Comparison of ENCODE assay signal across 9 cellular contexts in the genomic region with DNA sequence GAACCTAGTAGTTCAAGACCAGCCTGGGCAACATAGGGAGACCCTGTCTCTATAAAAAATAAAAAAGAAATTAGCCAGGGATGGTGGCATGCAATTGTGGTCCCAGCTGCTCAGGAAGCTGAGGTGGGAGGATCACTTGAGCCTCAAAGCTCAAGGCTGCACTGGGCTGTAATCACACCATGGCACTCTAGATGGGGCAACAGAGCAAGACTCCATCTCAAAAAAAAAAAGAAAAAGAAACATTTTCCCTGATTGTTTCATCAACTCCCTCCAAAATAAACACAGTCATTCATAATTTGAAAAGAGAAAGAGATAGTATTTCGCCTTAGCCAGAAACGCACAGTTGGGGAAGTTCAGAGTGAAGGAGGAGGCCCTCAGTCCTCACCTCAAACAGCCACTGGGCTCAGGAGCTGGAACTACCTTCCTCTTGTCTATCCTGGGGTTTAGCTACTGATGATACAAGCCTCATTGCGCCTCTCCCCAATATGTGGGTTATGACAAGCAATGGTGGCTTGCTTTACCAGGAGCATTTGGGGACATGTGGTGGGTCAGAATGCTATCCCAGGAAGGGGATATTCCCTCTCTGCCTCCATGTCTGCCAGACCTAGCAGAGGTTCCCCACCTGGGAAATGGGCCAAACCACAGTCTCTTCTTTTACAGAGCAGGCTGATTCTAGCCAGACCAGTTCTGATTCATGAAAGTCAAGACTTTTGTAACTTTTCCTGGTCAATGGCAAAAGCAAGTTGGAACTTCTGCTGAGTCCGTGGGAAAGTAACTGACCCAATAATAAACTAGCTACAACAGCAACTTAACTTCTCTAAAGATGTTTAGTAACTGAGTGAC. TPM values are rescaled to one million over a fixed set of nuclear protein-coding genes. Genes with fewer than 3 reads are reported as not detected.
A peak's percentile ranks its signal among the peaks of the same experiment; 100 is the strongest.
DNase-seq lines count a peak whose midpoint lies in the region; ATAC-seq and TF ChIP-seq lines count a peak whose summit lies in the region.
"Had no signal": no experiment of that assay in that cellular context is flagged by ENCODE, and none has a peak within 500 bp of the region (broad histone marks: within the 10 kb centered on the region; RNA-seq: fewer than 3 reads in every experiment).

No MANE protein-coding gene starts in this region.

- H3K4me3 Mint-ChIP-seq in HFFc6, result no peak overlapping the region
- H3K4me3 Mint-ChIP-seq in WTC11, result no peak overlapping the region

- H3K36me3 Mint-ChIP-seq in HFFc6 (ENCODE audit: low read depth), result no peaks in the 10 kb centered on the region
- peaks cover 3% of the 10 kb centered on the region; the same call in 1 of the 2 replicates for H3K36me3 Mint-ChIP-seq in WTC11

- H3K4me1 Mint-ChIP-seq in HFFc6 (ENCODE audit: low read depth), result peaks cover 16% of the 10 kb centered on the region
- peaks cover 26% of the 10 kb centered on the region for H3K4me1 Mint-ChIP-seq in WTC11

- H3K27me3 ChIP-seq in right atrium auricular region, result no peaks in the 10 kb centered on the region
- H3K27me3 ChIP-seq in stomach, result no peaks in the 10 kb centered on the region

- CTCF ChIA-PET in WTC11 (lab: Charles Lee), result interaction anchor here (0.6 to 1.3 kb wide), 3 partner anchors 30 to 134 kb away, joined by 3 read pairs; no protein-coding TSS in a partner anchor

- POLR2A ChIA-PET in WTC11 (lab: Charles Lee), result no interaction called here

- H3K27me3 Mint-ChIP-seq in HFFc6 (ENCODE audit: insufficient read depth), result peaks cover 26% of the 10 kb centered on the region
- H3K27me3 Mint-ChIP-seq in WTC11 (ENCODE audit: low read depth), result no peaks in the 10 kb centered on the region; the same call in 1 of the 2 replicates

- 40 to 50% (median 43%) methylated on average over 4 of the region's 4 CpGs for WGBS in stomach, 5 donors

- no peak for TF ChIP-seq POLR2A in stomach (IDR thresholded peaks at IDR 0.05)

- H3K27ac Mint-ChIP-seq in HFFc6 (no peak overlapping the region), WTC11 (no peak overlapping the region; the same call in 1 of the 2 replicates)

- intact Hi-C loops in stomach (cut with DNase I; ENCODE audit: low total_unique reads), result no loop called here

- no peak for ATAC-seq in WTC11
- no peak for ATAC-seq in GM19452 (IDR thresholded peaks at IDR 0.05; ENCODE audit: unreplicated experiment)
- ATAC-seq in GM19467 (IDR thresholded peaks at IDR 0.05; ENCODE audit: unreplicated experiment), result no peak

- TF ChIP-seq EP300 in stomach (IDR thresholded peaks at IDR 0.05), result no peak

- H3K9me3 Mint-ChIP-seq in HFFc6 (0 out of 2 replicates have a peak, but pooled peaks cover 3% of the 10 kb centered on the region), WTC11 (peaks cover 17% of the 10 kb centered on the region)

- H3K9me3 ChIP-seq in right atrium auricular region, result no peaks in the 10 kb centered on the region
- H3K9me3 ChIP-seq in stomach, result no peaks in the 10 kb centered on the region

- TF ChIP-seq CTCF in HFFc6 (IDR thresholded peaks at IDR 0.05), result peak; percentile 33
- no peak for TF ChIP-seq CTCF in WTC11 (IDR thresholded peaks at IDR 0.05)
- TF ChIP-seq CTCF in right atrium auricular region (IDR thresholded peaks at IDR 0.05), result no peak
- peak in 1 of 7 experiments; percentile 26 for TF ChIP-seq CTCF in stomach (IDR thresholded peaks at IDR 0.05)

- DNase-seq in HFFc6 (peak; percentile 43), WTC11 (ENCODE audit: low spot score) (no peak), right atrium auricular region (ENCODE audit: low spot score) (peak; percentile 66), stomach (peak; percentile 45), GOT3 (lab: John Stamatoyannopoulos, UW) (no peak), NCI-H510A treated with DMSO at 0.1 percent for 48 hours (lab: John Stamatoyannopoulos, UW) (no peak)
- DNase-seq: NCI-H774 had no signal

- peaks cover 0 to 18% of the 10 kb centered on the region in 2 donors for H3K4me1 ChIP-seq in right atrium auricular region
- peaks cover 18 to 44% (median 25%) of the 10 kb centered on the region in 4 donors for H3K4me1 ChIP-seq in stomach

- H3K27ac ChIP-seq in right atrium auricular region (peak overlapping the region; percentile 14 to 50), stomach (peak overlapping the region in 4 of 5 donors; percentile 33 to 64 (median 60))

- H3K36me3 ChIP-seq in right atrium auricular region (no peaks in the 10 kb centered on the region), stomach (peaks cover 0 to 5% (median 0%) of the 10 kb centered on the region in 4 donors)

- H3K4me3 ChIP-seq in right atrium auricular region (no peak overlapping the region), stomach (no peak overlapping the region)

TF ChIP-seq in WTC11, 78 proteins besides CTCF, POLR2A, EP300 and RAD21:
- TF ChIP-seq SMAD4 (CRISPR knock-in tag; IDR thresholded peaks at IDR 0.05), result no peak
- peak; percentile 88; the same call in 1 of the 2 replicates for TF ChIP-seq ZNF121 (CRISPR knock-in tag; IDR thresholded peaks at IDR 0.05)

RNA-seq across cellular contexts. Expression of a gene that starts 22.2 kb away (rescaled TPM):
- 10 to 100 TPM; 37.9 to 51.6 (median 39.7) TPM for total RNA-seq in HFFc6 (2021; fragmentation: NEBNext Ultra II Directional; extraction: Animal tissue kit (Norgen Biotek cat#: 25700))
- 9.0 to 12.5 TPM (median 10.6 TPM) in 3 replicates for total RNA-seq in WTC11 (2021)
- total RNA-seq in right atrium auricular region, result 1 to 10 TPM; 7.7 to 8.8 TPM
- total RNA-seq in stomach, result 10 to 100 TPM in 4 of 5 donors, 1 to 10 TPM in 1; 8.8 to 62.2 (median 26.3) TPM
- polyA plus RNA-seq in stomach, result 10 to 100 TPM in 2 of 3 donors, 1 to 10 TPM in 1; 3.7 to 13.6 (median 12.9) TPM

Comparison
In these comparisons a context has a peak if more than half of its experiments do, and no peak if none do; other contexts are left out.
1. DNase-seq: peak in HFFc6 (single experiment), right atrium auricular region (single experiment) and stomach (single experiment); none in WTC11 (single experiment), GOT3 (single experiment) and NCI-H510A treated with DMSO at 0.1 percent for 48 hours (single experiment).